Comparison of ENCODE assay signal across 17 cellular contexts in genomic region chr17:37614391-37614790, GRCh38. TPM values are rescaled to one million over a fixed set of nuclear protein-coding genes. Genes with fewer than 3 reads are reported as not detected.
DNase-seq lines count a peak whose midpoint lies in the region; ATAC-seq, FAIRE-seq and TF ChIP-seq lines count a peak whose summit lies in the region.
"Had no signal": no experiment of that assay in that cellular context is flagged by ENCODE, and none has a peak within 500 bp of the region (broad histone marks: within the 10 kb centered on the region; RNA-seq: fewer than 3 reads in every experiment).

No MANE protein-coding gene starts in this region.

- H3K4me3 Mint-ChIP-seq in CD4-positive, alpha-beta T cell: no peak overlapping the region
- H3K4me3 Mint-ChIP-seq: activated B cell treated with CpG ODN at 0.5 μM for 24 hours; activated CD8-positive, alpha-beta memory T cell treated with anti-CD3 and anti-CD28 coated beads, Interleukin-2, amount 10 ng/mL, durations not matched to agents 7 days and 5 days had no signal

- no peak for FAIRE-seq in bronchial epithelial cell (lab: Jason Lieb, UNC)
- FAIRE-seq: HTR-8/SVneo had no signal

- no peak overlapping the region for H4K8ac ChIP-seq in neuronal stem cell (ENCODE audit: low read depth, low read length)

- ATAC-seq in CD4-positive, alpha-beta T cell (ENCODE audit: poor library complexity): no peak
- ATAC-seq: activated CD8-positive, alpha-beta memory T cell treated with anti-CD3 and anti-CD28 coated beads, Interleukin-2, amount 10 ng/mL, durations not matched to agents 7 days and 5 days had no signal

- H3K27ac ChIP-seq in CD4-positive, alpha-beta T cell (ENCODE audit: low read depth, low read length): no peak overlapping the region
- no peak overlapping the region for H3K27ac ChIP-seq in neuronal stem cell (replicated peaks; ENCODE audit: low read length)

- peaks cover 6% of the 10 kb centered on the region for H3K4me1 Mint-ChIP-seq in CD4-positive, alpha-beta T cell (ENCODE audit: low read depth)

- no peaks in the 10 kb centered on the region for H3K4me1 ChIP-seq in neuronal stem cell (ENCODE audit: control insufficient read depth in 2 of 2, insufficient read depth in 1 of 2, low read depth in 1 of 2, low read length in 2 of 2)
- H3K4me1 ChIP-seq: BE2C had no signal

- H3K9me3 Mint-ChIP-seq in CD4-positive, alpha-beta T cell: no peaks in the 10 kb centered on the region
- H3K9me3 Mint-ChIP-seq: activated B cell treated with CpG ODN at 0.5 μM for 24 hours had no signal

- no peaks in the 10 kb centered on the region for H3K79me1 ChIP-seq in neuronal stem cell (ENCODE audit: low read depth, low read length)

- H4K91ac ChIP-seq in neuronal stem cell (ENCODE audit: low read depth, low read length, poor library complexity): no peak overlapping the region

- POLR2A ChIA-PET in CD4-positive, alpha-beta T cell (lab: Charles Lee): no interaction called here

- H3K27me3 ChIP-seq in bronchial epithelial cell (ENCODE audit: control insufficient read depth, insufficient read depth, low read length) (no peaks in the 10 kb centered on the region), kidney epithelial cell (ENCODE audit: control insufficient read depth, insufficient read depth, low read length) (no peaks in the 10 kb centered on the region), neuronal stem cell (ENCODE audit: control insufficient read depth in 3 of 3, insufficient read depth in 3 of 3, low read depth in 1 of 3, low read length in 3 of 3) (no peaks in the 10 kb centered on the region)
- no peaks in the 10 kb centered on the region for H3K27me3 ChIP-seq in CD4-positive, alpha-beta T cell (ENCODE audit: control insufficient read depth, insufficient read depth, low read length)
- H3K27me3 ChIP-seq: BE2C had no signal

- H2BK5ac ChIP-seq in neuronal stem cell (ENCODE audit: low read length): no peak overlapping the region

- H2BK12ac ChIP-seq in neuronal stem cell (ENCODE audit: low read length): no peak overlapping the region

- TF ChIP-seq CTCF in bronchial epithelial cell (IDR thresholded peaks at IDR 0.05; ENCODE audit: insufficient read depth, low read length, severe bottlenecking): no peak
- TF ChIP-seq CTCF in kidney epithelial cell (IDR thresholded peaks at IDR 0.05; ENCODE audit: insufficient read depth, low read length, poor library complexity, severe bottlenecking): no peak
- no peak for TF ChIP-seq CTCF in GM13976 (IDR thresholded peaks at IDR 0.05; ENCODE audit: borderline replicate concordance, control extremely low read depth, extremely low read depth, insufficient read depth, missing control alignments)
- TF ChIP-seq CTCF in CD4-positive, alpha-beta T cell (IDR thresholded peaks at IDR 0.05): no peak

- H2AFZ ChIP-seq in neuronal stem cell (ENCODE audit: low read length): no peak overlapping the region

- no peak overlapping the region for H3K9ac ChIP-seq in neuronal stem cell (ENCODE audit: low read depth, low read length, poor library complexity)

- DNase-seq in AG08395 (ENCODE audit: low spot score) (peak; percentile 65), HT1080 (ENCODE audit: low read depth) (peak; percentile 60), bronchial epithelial cell (ENCODE audit: low read depth) (peak; percentile 96), kidney epithelial cell (ENCODE audit: low read depth) (peak; percentile 56), GM13976 (ENCODE audit: low spot score) (no peak), NCI-H2107 treated with DMSO at 0.1 percent for 48 hours (lab: John Stamatoyannopoulos, UW; ENCODE audit: unreplicated experiment) (no peak), neuronal stem cell (ENCODE audit: low spot score) (no peak)
- DNase-seq in CD4-positive, alpha-beta T cell: no peak
- DNase-seq: activated B cell treated with CpG ODN at 0.5 μM for 24 hours; activated CD8-positive, alpha-beta memory T cell treated with anti-CD3 and anti-CD28 coated beads, Interleukin-2, amount 10 ng/mL, durations not matched to agents 7 days and 5 days; activated naive CD4-positive, alpha-beta T cell treated with Interleukin-2 at 50 U/mL for 16 hours; BE2C; caudate nucleus; DMS153; occipital lobe; substantia nigra had no signal

- 80% methylated on average over 1 of the region's 5 CpGs; no CpG with 5 or more reads in 1 of the 2 donors for WGBS in neuronal stem cell (ENCODE audit: extremely low coverage in 2 of 2, insufficient read length in 2 of 2, insufficient replicate concordance in 1 of 2), 2 donors

- H2BK120ac ChIP-seq in neuronal stem cell (ENCODE audit: low read depth, low read length): no peak overlapping the region

- no peak overlapping the region for H3K4me2 ChIP-seq in neuronal stem cell (ENCODE audit: insufficient read depth, low read length, poor library complexity, severe bottlenecking)

- H3K27ac Mint-ChIP-seq in CD4-positive, alpha-beta T cell: no peak overlapping the region
- H3K27ac Mint-ChIP-seq: activated B cell treated with CpG ODN at 0.5 μM for 24 hours; activated CD8-positive, alpha-beta memory T cell treated with anti-CD3 and anti-CD28 coated beads, Interleukin-2, amount 10 ng/mL, durations not matched to agents 7 days and 5 days had no signal

- no peak overlapping the region for H3K18ac ChIP-seq in neuronal stem cell (ENCODE audit: low read length)

- intact Hi-C loops in CD4-positive, alpha-beta T cell (cut with DNase I, micrococcal nuclease): no loop called here

- H3K4me3 ChIP-seq in bronchial epithelial cell (ENCODE audit: low read depth, low read length): no peak overlapping the region
- no peak overlapping the region for H3K4me3 ChIP-seq in kidney epithelial cell (ENCODE audit: low read depth, low read length)
- H3K4me3 ChIP-seq in neuronal stem cell (ENCODE audit: low read length in 2 of 2): no peak overlapping the region

- H3K36me3 ChIP-seq in bronchial epithelial cell (ENCODE audit: control insufficient read depth, insufficient read depth, low read length) (no peaks in the 10 kb centered on the region), kidney epithelial cell (ENCODE audit: control insufficient read depth, insufficient read depth, low read length) (no peaks in the 10 kb centered on the region), neuronal stem cell (replicated peaks in 1 of 2; ENCODE audit: control insufficient read depth in 2 of 2, insufficient read depth in 2 of 2, low read length in 2 of 2) (peaks cover 14 to 69% of the 10 kb centered on the region in 2 donors)

- no peak overlapping the region for H2AK5ac ChIP-seq in neuronal stem cell (ENCODE audit: low read depth, low read length)

- H3K14ac ChIP-seq in neuronal stem cell (ENCODE audit: low read length): no peak overlapping the region

- no peak overlapping the region for H2BK15ac ChIP-seq in neuronal stem cell (ENCODE audit: low read length)

- no peak overlapping the region for H3K4ac ChIP-seq in neuronal stem cell (ENCODE audit: low read length)

- H3K23ac ChIP-seq in neuronal stem cell (ENCODE audit: low read depth, low read length, poor library complexity): no peak overlapping the region

- H3K27me3 Mint-ChIP-seq in CD4-positive, alpha-beta T cell: no peaks in the 10 kb centered on the region
- H3K27me3 Mint-ChIP-seq: activated B cell treated with CpG ODN at 0.5 μM for 24 hours; activated CD8-positive, alpha-beta memory T cell treated with anti-CD3 and anti-CD28 coated beads, Interleukin-2, amount 10 ng/mL, durations not matched to agents 7 days and 5 days had no signal

- in situ Hi-C loops in GM13976 (cut with MboI; ENCODE audit: low sequenced_read_pairs, unreplicated experiment): no loop called here

- H3K36me3 Mint-ChIP-seq in CD4-positive, alpha-beta T cell (ENCODE audit: low read depth): peaks cover 55% of the 10 kb centered on the region

- no peaks in the 10 kb centered on the region for H3K9me3 ChIP-seq in CD4-positive, alpha-beta T cell (ENCODE audit: control insufficient read depth, low read length)
- no peaks in the 10 kb centered on the region for H3K9me3 ChIP-seq in neuronal stem cell (replicated peaks in 1 of 2; ENCODE audit: control insufficient read depth in 2 of 2, insufficient read depth in 1 of 2, low read depth in 1 of 2, low read length in 2 of 2)
- H3K9me3 ChIP-seq: BE2C had no signal

- CTCF ChIA-PET in CD4-positive, alpha-beta T cell (lab: Charles Lee): no interaction called here

RNA-seq across cellular contexts. Expression of gene SYNRG, which starts 5.2 kb away (rescaled TPM):
- total RNA-seq in HT1080 (2014; rRNA removed; shearing (Covaris generic)): 6.0 and 7.4 TPM in 2 replicates
- 11.4 and 12.9 TPM in 2 replicates for polyA plus RNA-seq in HT1080 (2015; cell fraction: cytosol; rRNA removed)
- polyA plus RNA-seq in HT1080 (2015; cell fraction: nucleus; rRNA removed): 41.6 and 42.3 TPM in 2 replicates
- total RNA-seq in bronchial epithelial cell: 4.7 and 6.7 TPM in 2 replicates
- 21.1 and 25.1 TPM in 2 replicates for total RNA-seq in kidney epithelial cell
- 10 to 100 TPM; 40.0 to 45.8 TPM for total RNA-seq in CD4-positive, alpha-beta T cell
- polyA plus RNA-seq in neuronal stem cell (2013, experiment 1 of 2): 20.7 TPM
- polyA plus RNA-seq in neuronal stem cell (2013, experiment 2 of 2): 19.2 TPM

RNA-seq across cellular contexts. Expression of gene DDX52, which starts 28.9 kb away (rescaled TPM):
- 24.6 and 29.9 TPM in 2 replicates for total RNA-seq in HT1080 (2014; rRNA removed; shearing (Covaris generic))
- polyA plus RNA-seq in HT1080 (2015; cell fraction: cytosol; rRNA removed): 21.9 and 24.3 TPM in 2 replicates
- 54.2 and 55.5 TPM in 2 replicates for polyA plus RNA-seq in HT1080 (2015; cell fraction: nucleus; rRNA removed)
- total RNA-seq in bronchial epithelial cell (14.5 and 19.3 TPM in 2 replicates), kidney epithelial cell (35.6 and 38.1 TPM in 2 replicates)
- total RNA-seq in CD4-positive, alpha-beta T cell: 10 to 100 TPM; 27.4 to 30.1 TPM
- polyA plus RNA-seq in neuronal stem cell (2013, experiment 1 of 2): 33.9 TPM
- 36.6 TPM for polyA plus RNA-seq in neuronal stem cell (2013, experiment 2 of 2)

Comparison
In these comparisons a context has a peak if more than half of its experiments do, and no peak if none do; other contexts are left out.
1. DNase-seq: peak in AG08395 (single experiment), HT1080 (single experiment), bronchial epithelial cell (single experiment) and kidney epithelial cell (single experiment); none in GM13976 (single experiment), CD4-positive, alpha-beta T cell (0 of 10), NCI-H2107 treated with DMSO at 0.1 percent for 48 hours (single experiment) and neuronal stem cell (single experiment).